9 cellular contexts compared by ENCODE assay signal in the genomic region with DNA sequence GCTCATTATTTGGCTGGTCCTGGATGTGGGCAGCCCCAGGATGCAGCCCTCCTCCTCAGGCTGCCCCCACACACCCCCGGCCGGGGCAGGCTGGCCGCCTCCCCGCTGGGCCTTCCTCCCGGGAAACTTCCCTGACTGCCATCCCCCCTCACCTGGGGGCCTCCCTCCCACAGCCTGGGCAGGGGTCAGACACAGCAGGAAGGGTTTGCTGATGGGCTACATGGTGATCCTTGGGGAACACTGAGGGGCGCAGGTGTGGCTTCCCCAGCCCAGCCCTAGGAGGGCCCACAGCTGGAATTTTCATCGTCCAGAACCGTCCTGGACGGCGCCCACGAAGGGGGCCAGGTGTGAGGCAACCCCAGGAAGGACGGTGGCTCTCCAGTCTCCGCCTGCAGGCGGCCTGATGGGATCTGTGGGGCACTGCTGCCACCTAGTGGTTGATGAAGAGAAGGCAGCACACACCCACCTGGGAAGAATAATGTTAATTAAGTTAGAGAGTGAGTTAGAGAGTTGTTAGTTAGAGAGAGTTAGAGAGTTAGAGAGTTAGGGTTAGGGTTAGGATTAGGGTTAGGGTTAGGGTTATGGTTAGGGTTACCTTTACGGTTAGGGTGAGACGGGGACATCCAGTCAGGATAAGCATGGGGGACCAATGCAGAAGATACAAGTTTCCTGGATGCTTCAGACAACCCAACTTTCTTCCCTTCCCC.
A peak's percentile ranks its signal among the peaks of the same experiment; 100 is the strongest.
DNase-seq lines count a peak whose midpoint lies in the region; ATAC-seq and TF ChIP-seq lines count a peak whose summit lies in the region.
"Had no signal": no experiment of that assay in that cellular context is flagged by ENCODE, and none has a peak within 500 bp of the region (broad histone marks: within the 10 kb centered on the region; RNA-seq: fewer than 3 reads in every experiment).

No MANE protein-coding gene starts in this region.

- H3K9me3 Mint-ChIP-seq in activated naive CD4-positive, alpha-beta T cell treated with anti-CD3 and anti-CD28 coated beads for 36 hours, result peaks cover 2% of the 10 kb centered on the region

- no peak overlapping the region for H3K4ac ChIP-seq in trophoblast cell (ENCODE audit: low read depth, low read length)

- peaks cover 4% of the 10 kb centered on the region for H3K4me1 Mint-ChIP-seq in activated naive CD4-positive, alpha-beta T cell treated with anti-CD3 and anti-CD28 coated beads for 36 hours (ENCODE audit: low read depth)

- TF ChIP-seq POLR2A in upper lobe of left lung (IDR thresholded peaks at IDR 0.05), result no peak

- no peaks in the 10 kb centered on the region for H3K79me1 ChIP-seq in trophoblast cell (ENCODE audit: low read length)

- H3K79me2 ChIP-seq in DND-41 (ENCODE audit: insufficient read depth, low read length), result no peaks in the 10 kb centered on the region
- no peaks in the 10 kb centered on the region for H3K79me2 ChIP-seq in trophoblast cell (ENCODE audit: control insufficient read depth, insufficient read depth, low read length, poor library complexity)

- H2AFZ ChIP-seq in DND-41 (ENCODE audit: low read depth, low read length) (no peak overlapping the region), trophoblast cell (ENCODE audit: insufficient read depth, low read length, poor library complexity) (no peak overlapping the region)

- H4K20me1 ChIP-seq in DND-41 (ENCODE audit: insufficient read depth, low read length), result peaks cover 7% of the 10 kb centered on the region; the same call in 1 of the 2 replicates

- CTCF ChIA-PET in activated naive CD4-positive, alpha-beta T cell treated with anti-CD3 and anti-CD28 coated beads for 36 hours (lab: Charles Lee), result interaction anchor here (0.6 to 5.0 kb wide), 15 partner anchors 9 to 680 kb away, joined by 3 to 46 read pairs (median 3); a partner anchor contains a TSS

- H2BK12ac ChIP-seq in trophoblast cell (ENCODE audit: low read length), result no peak overlapping the region

- no peak overlapping the region for H3K4me3 Mint-ChIP-seq in activated naive CD4-positive, alpha-beta T cell treated with anti-CD3 and anti-CD28 coated beads for 36 hours
- H3K4me3 Mint-ChIP-seq: activated naive CD8-positive, alpha-beta T cell had no signal

- no peak overlapping the region for H4K91ac ChIP-seq in trophoblast cell (ENCODE audit: low read depth, low read length)

- intact Hi-C loops in activated naive CD4-positive, alpha-beta T cell treated with anti-CD3 and anti-CD28 coated beads for 36 hours (cut with micrococcal nuclease), result loop anchor here (1.0 to 10.0 kb wide), 3 partner anchors 291 to 633 kb away; no protein-coding TSS in a partner anchor

- H3K9me3 ChIP-seq in DND-41 (ENCODE audit: insufficient read depth, low read length, severe bottlenecking) (no peaks in the 10 kb centered on the region), trophoblast cell (ENCODE audit: insufficient read depth, low read depth, low read length) (peaks cover 5% of the 10 kb centered on the region), upper lobe of left lung (no peaks in the 10 kb centered on the region)

- H3K18ac ChIP-seq in trophoblast cell (ENCODE audit: low read length), result no peak overlapping the region

- ATAC-seq in DND-41 (ENCODE audit: insufficient read depth, low read depth) (peak; percentile 87), upper lobe of left lung (ENCODE audit: low FRiP score in 2 of 2) (peak; percentile 76 to 84), HG02970 (IDR thresholded peaks at IDR 0.05; ENCODE audit: low FRiP score, unreplicated experiment) (no peak)

- H3K14ac ChIP-seq in trophoblast cell (ENCODE audit: low read length), result no peak overlapping the region

- DNase-seq in DND-41 (peak; percentile 77), LNCaP clone FGC (ENCODE audit: low read depth) (peak; percentile 7), SKM-1 treated with dmso at 0.1 percent for 144 hours (lab: John Stamatoyannopoulos, UW; ENCODE audit: unreplicated experiment) (peak; percentile 58), glomerular visceral epithelial cell (ENCODE audit: extremely low spot score) (peak; percentile 59), trophoblast cell (peak; percentile 58 to 79), upper lobe of left lung (peak; percentile 73 to 75)
- DNase-seq in activated naive CD4-positive, alpha-beta T cell treated with anti-CD3 and anti-CD28 coated beads for 36 hours, result peak; percentile 84

- no peak overlapping the region for H3K27ac Mint-ChIP-seq in activated naive CD4-positive, alpha-beta T cell treated with anti-CD3 and anti-CD28 coated beads for 36 hours
- H3K27ac Mint-ChIP-seq: activated naive CD8-positive, alpha-beta T cell had no signal

- H2BK5ac ChIP-seq in trophoblast cell (ENCODE audit: low read depth, low read length, poor library complexity), result no peak overlapping the region

- no peak overlapping the region for H2AK5ac ChIP-seq in trophoblast cell (ENCODE audit: low read length)

- WGBS in trophoblast cell (ENCODE audit: extremely low coverage, insufficient coverage, insufficient read length), result no CpG with 5 or more reads among the region's 16 CpGs
- 11 to 14% methylated on average over 10 to 14 of the region's 16 CpGs for WGBS in upper lobe of left lung, 2 donors

- H3K36me3 Mint-ChIP-seq in activated naive CD4-positive, alpha-beta T cell treated with anti-CD3 and anti-CD28 coated beads for 36 hours (ENCODE audit: low read depth), result no peaks in the 10 kb centered on the region
- H3K36me3 Mint-ChIP-seq: activated naive CD8-positive, alpha-beta T cell had no signal

- TF ChIP-seq CTCF in DND-41 (IDR thresholded peaks at IDR 0.05; ENCODE audit: borderline replicate concordance, extremely low read depth, low read length, poor library complexity, severe bottlenecking) (peak; percentile 99), LNCaP clone FGC (IDR thresholded peaks at IDR 0.05; ENCODE audit: control insufficient read depth, extremely low read depth, insufficient read depth) (peak; percentile 93), upper lobe of left lung (IDR thresholded peaks at IDR 0.05) (peak; percentile 94 to 98 (median 96))

- H3K27ac ChIP-seq in DND-41 (ENCODE audit: low read length) (no peak overlapping the region), trophoblast cell (ENCODE audit: low read depth, low read length) (no peak overlapping the region), upper lobe of left lung (no peak overlapping the region)

- no peak overlapping the region for H3K4me3 ChIP-seq in DND-41 (ENCODE audit: low read depth in 1 of 2, low read length in 2 of 2)
- no peak overlapping the region for H3K4me3 ChIP-seq in LNCaP clone FGC (ENCODE audit: low read depth, low read length)
- H3K4me3 ChIP-seq in trophoblast cell (ENCODE audit: low read depth, low read length), result no peak overlapping the region
- no peak overlapping the region for H3K4me3 ChIP-seq in upper lobe of left lung

- H3K23ac ChIP-seq in trophoblast cell (ENCODE audit: low read length), result no peak overlapping the region

- no peak for TF ChIP-seq EP300 in upper lobe of left lung (IDR thresholded peaks at IDR 0.05)

- H3K9ac ChIP-seq in DND-41 (ENCODE audit: low read depth, low read length), result no peak overlapping the region
- no peak overlapping the region for H3K9ac ChIP-seq in trophoblast cell (ENCODE audit: low read length)

- H4K8ac ChIP-seq in trophoblast cell (ENCODE audit: low read depth, low read length), result no peak overlapping the region

- H3K4me2 ChIP-seq in DND-41 (ENCODE audit: insufficient read depth, low read length) (no peak overlapping the region), trophoblast cell (ENCODE audit: low read length) (no peak overlapping the region)

- H4K12ac ChIP-seq in trophoblast cell (ENCODE audit: low read depth, low read length), result no peak overlapping the region

- no peaks in the 10 kb centered on the region for H3K27me3 Mint-ChIP-seq in activated naive CD4-positive, alpha-beta T cell treated with anti-CD3 and anti-CD28 coated beads for 36 hours (ENCODE audit: low read depth)
- H3K27me3 Mint-ChIP-seq: activated naive CD8-positive, alpha-beta T cell had no signal

- no peaks in the 10 kb centered on the region for H3K27me3 ChIP-seq in DND-41 (ENCODE audit: insufficient read depth, low read length, poor library complexity)
- no peaks in the 10 kb centered on the region for H3K27me3 ChIP-seq in trophoblast cell (ENCODE audit: insufficient read depth, low read length)
- H3K27me3 ChIP-seq in upper lobe of left lung, result peaks cover 0 to under 1% (median 0%) of the 10 kb centered on the region in 4 donors

- H3K36me3 ChIP-seq in DND-41 (ENCODE audit: insufficient read depth, low read length) (no peaks in the 10 kb centered on the region), trophoblast cell (ENCODE audit: control insufficient read depth in 1 of 2, insufficient read depth in 2 of 2, low read length in 2 of 2) (no peaks in the 10 kb centered on the region), upper lobe of left lung (no peaks in the 10 kb centered on the region)

- H2BK120ac ChIP-seq in trophoblast cell (ENCODE audit: insufficient read depth, low read length, poor library complexity), result no peak overlapping the region

- H3K4me1 ChIP-seq in DND-41 (ENCODE audit: insufficient read depth, low read length) (no peaks in the 10 kb centered on the region), trophoblast cell (ENCODE audit: control insufficient read depth in 1 of 2, insufficient read depth in 2 of 2, low read length in 2 of 2) (no peaks in the 10 kb centered on the region), upper lobe of left lung (no peaks in the 10 kb centered on the region)

Comparison
In these comparisons a context has a peak if more than half of its experiments do, and no peak if none do; other contexts are left out.
1. DNase-seq: peak in every context shown above with its lines; median percentile 84 in activated naive CD4-positive, alpha-beta T cell treated with anti-CD3 and anti-CD28 coated beads for 36 hours; 77 in DND-41; 74 in upper lobe of left lung; 68 in trophoblast cell; 59 in glomerular visceral epithelial cell; 58 in SKM-1 treated with dmso at 0.1 percent for 144 hours; 7 in LNCaP clone FGC.